ENCODE assay signal across 8 cellular contexts in genomic region chr3:107204121-107204520, GRCh38.
"Had no signal": no experiment of that assay in that cellular context is flagged by ENCODE, and none has a peak within 500 bp of the region (broad histone marks: within the 10 kb centered on the region; RNA-seq: fewer than 3 reads in every experiment).

No MANE protein-coding gene starts in this region.

- H3K4me3 ChIP-seq: GM23248, GM23338, HAP-1 had no signal

- DNase-seq: GM23248, GOT3, H7, H9, HCEC 1CT, HFFc6 had no signal
